ENCODE assay signal across 2 cellular contexts in genomic region chr13:97125051-97125809, GRCh38.
A peak's percentile ranks its signal among the peaks of the same experiment; 100 is the strongest.
TF ChIP-seq lines count a peak whose summit lies in the region.

No MANE protein-coding gene starts in this region.

TF ChIP-seq in GM23338, 12 proteins besides CTCF, POLR2A, EP300 and RAD21 (continued from another document):
- no peak for TF ChIP-seq REST (IDR thresholded peaks at IDR 0.05; ENCODE audit: unreplicated experiment)
- TF ChIP-seq ZNF114 (CRISPR knock-in tag; IDR thresholded peaks at IDR 0.05), result no peak
- no peak for TF ChIP-seq NANOG (IDR thresholded peaks at IDR 0.05; ENCODE audit: borderline replicate concordance)
- no peak for TF ChIP-seq ZNF331 (CRISPR knock-in tag; IDR thresholded peaks at IDR 0.05; ENCODE audit: low read depth)
- TF ChIP-seq ZNF462 (CRISPR knock-in tag; IDR thresholded peaks at IDR 0.05), result no peak
- TF ChIP-seq EZH2phosphoT487 (IDR thresholded peaks at IDR 0.05; ENCODE audit: unreplicated experiment), result no peak
- TF ChIP-seq ETS1 (IDR thresholded peaks at IDR 0.05), result no peak
- no peak for TF ChIP-seq JUNB (IDR thresholded peaks at IDR 0.05; ENCODE audit: unreplicated experiment)
- TF ChIP-seq POLR2AphosphoS5 (IDR thresholded peaks at IDR 0.05; ENCODE audit: low read depth), result no peak
- no peak for TF ChIP-seq STAT1 (IDR thresholded peaks at IDR 0.05; ENCODE audit: unreplicated experiment)
TF ChIP-seq in GM23338: peak in this region for 0.

TF ChIP-seq in K562, 482 proteins besides CTCF, POLR2A, EP300 and RAD21 (continued from another document):
- no peak for TF ChIP-seq PBX2 (CRISPR knock-in tag; IDR thresholded peaks at IDR 0.05; ENCODE audit: low read depth)
- peak; percentile 80 for TF ChIP-seq PBX2 (tag; conservative IDR thresholded peaks at IDR 0.05; ENCODE audit: low read depth)
- TF ChIP-seq MAFF (IDR thresholded peaks at IDR 0.05; ENCODE audit: low read length), result no peak
- peak; percentile 55 for TF ChIP-seq PKNOX1 (IDR thresholded peaks at IDR 0.05)
- peak; percentile 62 for TF ChIP-seq MEIS2 (IDR thresholded peaks at IDR 0.05; ENCODE audit: partially characterized antibody)
